ENCODE assay signal across 8 cellular contexts in genomic region chr1:50348449-50349241, GRCh38.
A peak's percentile ranks its signal among the peaks of the same experiment; 100 is the strongest.
DNase-seq lines count a peak whose midpoint lies in the region; ATAC-seq and TF ChIP-seq lines count a peak whose summit lies in the region.

No MANE protein-coding gene starts in this region.

- POLR2A ChIA-PET in activated CD4-positive, alpha-beta memory T cell treated with anti-CD3 and anti-CD28 coated beads, Interleukin-2, amount 10 ng/mL, durations not matched to agents 7 days and 5 days (lab: Charles Lee), result no interaction called here

- H3K27me3 ChIP-seq in neutrophil, result peaks cover 5% of the 10 kb centered on the region

- H3K9me3 Mint-ChIP-seq in activated CD4-positive, alpha-beta memory T cell treated with anti-CD3 and anti-CD28 coated beads, Interleukin-2, amount 10 ng/mL, durations not matched to agents 7 days and 5 days, result no peaks in the 10 kb centered on the region

- H3K4me3 Mint-ChIP-seq in activated CD4-positive, alpha-beta memory T cell treated with anti-CD3 and anti-CD28 coated beads, Interleukin-2, amount 10 ng/mL, durations not matched to agents 7 days and 5 days, result no peak overlapping the region

- H3K36me3 ChIP-seq in neutrophil, result no peaks in the 10 kb centered on the region

- H3K27me3 Mint-ChIP-seq in activated CD4-positive, alpha-beta memory T cell treated with anti-CD3 and anti-CD28 coated beads, Interleukin-2, amount 10 ng/mL, durations not matched to agents 7 days and 5 days, result peaks cover 11% of the 10 kb centered on the region

- ATAC-seq in HG02981 (IDR thresholded peaks at IDR 0.05; ENCODE audit: unreplicated experiment) (peak; percentile 76), HG03045 (IDR thresholded peaks at IDR 0.05; ENCODE audit: unreplicated experiment) (no peak)

- no peak overlapping the region for H3K4me3 ChIP-seq in fibroblast of the aortic adventitia (ENCODE audit: low read depth, low read length)
- no peak overlapping the region for H3K4me3 ChIP-seq in neutrophil (ENCODE audit: low read depth in 1 of 2, low read length in 1 of 2)

- peak; percentile 69 for DNase-seq in EH (ENCODE audit: low read depth)
- DNase-seq in NCI-H226, result peak; percentile 44
- DNase-seq in activated CD4-positive, alpha-beta memory T cell treated with anti-CD3 and anti-CD28 coated beads, Interleukin-2, amount 10 ng/mL, durations not matched to agents 7 days and 5 days, result peak; percentile 35
- peak; percentile 81 for DNase-seq in fibroblast of the aortic adventitia (ENCODE audit: low read depth)

- CTCF ChIA-PET in activated CD4-positive, alpha-beta memory T cell treated with anti-CD3 and anti-CD28 coated beads, Interleukin-2, amount 10 ng/mL, durations not matched to agents 7 days and 5 days (lab: Charles Lee), result interaction anchor here (1.0 to 1.7 kb wide), 4 partner anchors 12 to 17 kb away, joined by 3 to 6 read pairs (median 4); no protein-coding TSS in a partner anchor

- H3K4me1 ChIP-seq in neutrophil (ENCODE audit: control insufficient read depth in 1 of 2, insufficient read depth in 1 of 2, low read depth in 1 of 2, low read length in 1 of 2), result no peaks in the 10 kb centered on the region

- H3K4me1 Mint-ChIP-seq in activated CD4-positive, alpha-beta memory T cell treated with anti-CD3 and anti-CD28 coated beads, Interleukin-2, amount 10 ng/mL, durations not matched to agents 7 days and 5 days, result no peaks in the 10 kb centered on the region

- H3K36me3 Mint-ChIP-seq in activated CD4-positive, alpha-beta memory T cell treated with anti-CD3 and anti-CD28 coated beads, Interleukin-2, amount 10 ng/mL, durations not matched to agents 7 days and 5 days (ENCODE audit: low read depth), result no peaks in the 10 kb centered on the region

- H3K9me3 ChIP-seq in neutrophil, result no peaks in the 10 kb centered on the region

- TF ChIP-seq CTCF in 22Rv1 (IDR thresholded peaks at IDR 0.05) (peak; percentile 84), fibroblast of the aortic adventitia (IDR thresholded peaks at IDR 0.05; ENCODE audit: insufficient read depth, low read length) (peak; percentile 86), neutrophil (IDR thresholded peaks at IDR 0.05) (peak; percentile 79)

- no peak overlapping the region for H3K27ac Mint-ChIP-seq in activated CD4-positive, alpha-beta memory T cell treated with anti-CD3 and anti-CD28 coated beads, Interleukin-2, amount 10 ng/mL, durations not matched to agents 7 days and 5 days

- no peak overlapping the region for H3K27ac ChIP-seq in 22Rv1
- H3K27ac ChIP-seq in neutrophil, result no peak overlapping the region
